27 cellular contexts compared by ENCODE assay signal in the genomic region with DNA sequence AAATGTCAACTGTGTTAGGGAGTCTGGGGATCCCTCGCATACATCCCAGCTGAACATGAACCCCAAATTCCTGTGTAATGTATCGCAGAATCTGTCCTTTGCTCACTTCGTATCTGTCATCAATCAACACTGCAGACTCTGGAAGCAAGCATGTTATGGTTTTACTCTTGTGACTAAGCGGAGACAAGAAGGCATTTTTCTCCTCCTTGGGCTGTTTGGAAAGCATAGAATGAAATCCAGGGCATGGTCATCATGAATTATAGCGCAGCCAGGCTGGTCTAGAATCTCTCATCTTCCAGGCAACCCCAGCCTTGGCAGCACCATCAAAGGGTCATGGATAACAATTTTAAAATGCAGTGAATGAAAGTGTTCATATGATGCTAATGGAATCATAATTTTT.
"Had no signal": no experiment of that assay in that cellular context is flagged by ENCODE, and none has a peak within 500 bp of the region (broad histone marks: within the 10 kb centered on the region; RNA-seq: fewer than 3 reads in every experiment).

No MANE protein-coding gene starts in this region.

- H3K36me3 ChIP-seq: adrenal gland, ascending aorta, breast epithelium, esophagus squamous epithelium had no signal

- H3K9me3 ChIP-seq: adrenal gland, ascending aorta, breast epithelium, esophagus squamous epithelium had no signal

- H3K4me3 ChIP-seq: adrenal gland, ascending aorta, breast epithelium, coronary artery, dorsolateral prefrontal cortex, esophagus squamous epithelium had no signal

- H3K27me3 ChIP-seq: adrenal gland, ascending aorta, breast epithelium, dorsolateral prefrontal cortex had no signal

- ATAC-seq: activated CD4-positive, alpha-beta T cell treated with anti-CD3 and anti-CD28 coated beads for 36 hours; activated CD8-positive, alpha-beta memory T cell treated with anti-CD3 and anti-CD28 coated beads, Interleukin-2, amount 10 ng/mL, durations not matched to agents 7 days and 5 days; activated CD8-positive, alpha-beta T cell treated with anti-CD3 and anti-CD28 coated beads, Interleukin-2, amount 10 ng/mL, durations not matched to agents 7 days and 5 days; activated naive CD8-positive, alpha-beta T cell treated with anti-CD3 and anti-CD28 coated beads, Interleukin-2, amount 50 U/mL, for 24 hours; T-helper 17 cell had no signal

- DNase-seq: activated CD4-positive, alpha-beta memory T cell treated with anti-CD3 and anti-CD28 coated beads for 36 hours; activated CD4-positive, alpha-beta T cell treated with anti-CD3 and anti-CD28 coated beads for 36 hours; activated CD4-positive, alpha-beta T cell treated with anti-CD3 and anti-CD28 coated beads, Interleukin-2, amount 10 ng/mL, durations not matched to agents 24 days and 14 days; activated CD4-positive, CD25-positive, alpha-beta regulatory T cell; activated CD4-positive, CD25-positive, alpha-beta regulatory T cell treated with anti-CD3 and anti-CD28 coated beads, Interleukin-2, amount 50 U/mL, for 72 hours; activated CD8-positive, alpha-beta memory T cell treated with anti-CD3 and anti-CD28 coated beads, Interleukin-2, amount 10 ng/mL, durations not matched to agents 7 days and 5 days; activated CD8-positive, alpha-beta memory T cell treated with anti-CD3 and anti-CD28 coated beads, Interleukin-2, amount 50 U/mL, for 4 hours; activated CD8-positive, alpha-beta T cell treated with anti-CD3 and anti-CD28 coated beads, Interleukin-2, amount 10 ng/mL, durations not matched to agents 7 days and 5 days; activated effector memory CD4-positive, alpha-beta T cell treated with anti-CD3 and anti-CD28 coated beads, Interleukin-2, amount 50 U/mL, for 16 hours; activated naive CD4-positive, alpha-beta T cell treated with anti-CD3 and anti-CD28 coated beads for 36 hours; activated naive CD8-positive, alpha-beta T cell treated with anti-CD3 and anti-CD28 coated beads for 36 hours; activated naive CD8-positive, alpha-beta T cell treated with anti-CD3 and anti-CD28 coated beads, Interleukin-2, amount 50 U/mL, for 24 hours; activated T-cell treated with anti-CD3 and anti-CD28 coated beads, Interleukin-2, amount 50 U/mL, for 1 hour; activated T-cell treated with anti-CD3 and anti-CD28 coated beads, Interleukin-2, amount 50 U/mL, for 48 hours; dorsolateral prefrontal cortex; effector memory CD4-positive, alpha-beta T cell; esophagus squamous epithelium; foreskin fibroblast; head of caudate nucleus; T-helper 1 cell; T-helper 17 cell; T1000 had no signal

- H3K27ac ChIP-seq: adrenal gland, ascending aorta, breast epithelium, coronary artery, dorsolateral prefrontal cortex, epithelial cell of prostate, esophagus squamous epithelium had no signal

- H3K4me1 ChIP-seq: adrenal gland, ascending aorta, breast epithelium had no signal
